10 cellular contexts compared by ENCODE assay signal in the genomic region with DNA sequence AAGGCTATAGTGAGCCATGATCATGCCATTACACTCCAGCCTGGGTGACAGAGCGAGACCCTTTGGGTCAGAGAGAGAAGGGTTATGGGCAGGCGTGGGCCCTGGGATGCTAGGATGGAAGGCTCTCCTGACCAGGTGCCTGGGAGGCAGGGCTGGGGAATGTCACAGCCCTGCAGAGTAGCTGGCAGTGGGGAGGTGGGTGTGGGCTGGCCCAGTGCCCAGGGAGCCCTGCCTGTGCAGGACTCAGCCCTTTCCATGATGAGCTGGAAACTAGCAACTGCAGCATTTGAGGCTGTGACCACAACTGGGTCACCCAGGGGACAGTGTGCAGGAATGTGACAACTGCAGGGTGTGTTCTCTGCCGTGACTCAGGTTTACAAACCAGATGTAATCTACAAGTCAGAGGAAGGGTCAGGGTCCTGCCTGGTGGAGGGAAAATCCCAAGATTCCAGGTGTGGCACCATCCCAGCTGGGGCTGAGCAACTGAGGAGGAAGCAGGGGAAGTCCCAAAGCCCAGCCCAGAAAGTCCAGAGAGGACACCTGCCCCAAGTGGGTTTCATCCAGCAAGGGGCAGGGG. TPM values are rescaled to one million over a fixed set of nuclear protein-coding genes. Genes with fewer than 3 reads are reported as not detected.
DNase-seq lines count a peak whose midpoint lies in the region; ATAC-seq, FAIRE-seq and TF ChIP-seq lines count a peak whose summit lies in the region.
"Had no signal": no experiment of that assay in that cellular context is flagged by ENCODE, and none has a peak within 500 bp of the region (broad histone marks: within the 10 kb centered on the region; RNA-seq: fewer than 3 reads in every experiment).

No MANE protein-coding gene starts in this region.

- no peak for TF ChIP-seq POLR2A in NB4 (IDR thresholded peaks at IDR 0.05; ENCODE audit: extremely low read depth, insufficient read length)

- no peak for FAIRE-seq in bronchial epithelial cell (lab: Jason Lieb, UNC)

- H3K4me3 ChIP-seq in NB4 (ENCODE audit: low read depth, low read length) (no peak overlapping the region), bronchial epithelial cell (ENCODE audit: low read depth, low read length) (no peak overlapping the region)

- peak overlapping the region; percentile 19 to 84 (median 29) for H3K27ac Mint-ChIP-seq in nephron

- no peaks in the 10 kb centered on the region for H3K36me3 ChIP-seq in bronchial epithelial cell (ENCODE audit: control insufficient read depth, insufficient read depth, low read length)

- no peak for TF ChIP-seq CTCF in NB4 (IDR thresholded peaks at IDR 0.05; ENCODE audit: low read depth, low read length)
- no peak for TF ChIP-seq CTCF in bronchial epithelial cell (IDR thresholded peaks at IDR 0.05; ENCODE audit: insufficient read depth, low read length, severe bottlenecking)
- no peak for TF ChIP-seq CTCF in nephron (IDR thresholded peaks at IDR 0.05; ENCODE audit: unreplicated experiment in 3 of 3)

- peak; percentile 39 for DNase-seq in ELF-1 (ENCODE audit: low read depth, low spot score)
- DNase-seq in NB4 (ENCODE audit: low read depth): peak; percentile 69
- peak; percentile 82 for DNase-seq in bronchial epithelial cell (ENCODE audit: low read depth)
- no peak for DNase-seq in midbrain (lab: John Stamatoyannopoulos, UW)
- DNase-seq in Kasumi-1 (lab: John Stamatoyannopoulos, UW): no peak
- DNase-seq: NCI-H1092 treated with DMSO at 0.1 percent for 48 hours had no signal

- H3K36me3 Mint-ChIP-seq in nephron (ENCODE audit: low read depth): no peaks in the 10 kb centered on the region

- peaks cover 4% of the 10 kb centered on the region for H3K27me3 Mint-ChIP-seq in nephron (ENCODE audit: low read depth)

- H3K4me3 Mint-ChIP-seq in nephron: peak overlapping the region in 1 of 3 experiments; percentile 29

- H3K9me3 Mint-ChIP-seq in nephron: no peaks in the 10 kb centered on the region

- peaks cover 24% of the 10 kb centered on the region for H3K4me1 Mint-ChIP-seq in nephron

- H3K27me3 ChIP-seq in bronchial epithelial cell (ENCODE audit: control insufficient read depth, insufficient read depth, low read length): no peaks in the 10 kb centered on the region

- ATAC-seq in GM21515 (IDR thresholded peaks at IDR 0.05; ENCODE audit: unreplicated experiment) (no peak), HG03439 (IDR thresholded peaks at IDR 0.05; ENCODE audit: unreplicated experiment) (no peak)

RNA-seq across cellular contexts. Expression of gene SLC28A1, which starts 45.4 kb away (rescaled TPM):
- not detected in 2 replicates for total RNA-seq in bronchial epithelial cell
- total RNA-seq: T-helper 2 cell treated with Interferon-gamma antibody and Interleukin-4, amounts not matched to agents 100 ng/mL and 5 ng/mL, for 36 hours had no signal

RNA-seq across cellular contexts. Expression of gene PDE8A, which starts 51.8 kb away (rescaled TPM):
- total RNA-seq in bronchial epithelial cell: 11.6 and 17.0 TPM in 2 replicates

Comparison
In these comparisons a context has a peak if more than half of its experiments do, and no peak if none do; other contexts are left out.
1. DNase-seq: peak in ELF-1 (single experiment), NB4 (single experiment) and bronchial epithelial cell (single experiment); none in midbrain (single experiment) and Kasumi-1 (0 of 2).